In genomic region chr7:521221-522070, GRCh38 we compare ENCODE assay signal across 8 cellular contexts. TPM values are rescaled to one million over a fixed set of nuclear protein-coding genes. Genes with fewer than 3 reads are reported as not detected.
DNase-seq lines count a peak whose midpoint lies in the region; ATAC-seq and TF ChIP-seq lines count a peak whose summit lies in the region.

No MANE protein-coding gene starts in this region.

- H3K27me3 Mint-ChIP-seq in neural crest cell (ENCODE audit: low read depth) = peaks cover 74% of the 10 kb centered on the region

- H3K27me3 ChIP-seq in esophagus muscularis mucosa = peaks cover 0 to 25% (median 0%) of the 10 kb centered on the region in 4 donors

- TF ChIP-seq EP300 in esophagus muscularis mucosa (IDR thresholded peaks at IDR 0.05) = no peak

- intact Hi-C loops in esophagus muscularis mucosa (cut with DNase I) = no loop called here

- no peak overlapping the region for H3K27ac Mint-ChIP-seq in neural crest cell (ENCODE audit: unreplicated experiment)

- peak overlapping the region; percentile 17 to 91 (median 51) for H3K27ac ChIP-seq in esophagus muscularis mucosa (replicated peaks in 1 of 4)

- no peak for ATAC-seq in HG03439 (IDR thresholded peaks at IDR 0.05; ENCODE audit: unreplicated experiment)

- no peak for TF ChIP-seq CTCF in esophagus muscularis mucosa (IDR thresholded peaks at IDR 0.05)
- TF ChIP-seq CTCF in neural crest cell (conservative IDR thresholded peaks at IDR 0.05) = no peak

- peaks cover 9% of the 10 kb centered on the region for H3K4me1 Mint-ChIP-seq in neural crest cell

- DNase-seq in NOMO-1 treated with DMSO at 0.1 percent for 48 hours (lab: John Stamatoyannopoulos, UW; ENCODE audit: unreplicated experiment) (peak; percentile 32), NOMO-1 treated with dmso at 0.1 percent for 144 hours (lab: John Stamatoyannopoulos, UW; ENCODE audit: unreplicated experiment) (no peak), RPMI8226 (peak; percentile 92), esophagus muscularis mucosa (ENCODE audit: extremely low spot score) (no peak), neural crest cell (ENCODE audit: low read depth, low spot score) (peak; percentile 38), midbrain (lab: John Stamatoyannopoulos, UW) (no peak), NCI-H2081 treated with DMSO at 0.1 percent for 48 hours (lab: John Stamatoyannopoulos, UW) (no peak)

- 16% methylated on average over 28 of the region's 72 CpGs for WGBS in esophagus muscularis mucosa

- H3K36me3 Mint-ChIP-seq in neural crest cell (ENCODE audit: low read depth) = no peaks in the 10 kb centered on the region

- peak overlapping the region; percentile 53 to 67 (median 56) for H3K4me3 ChIP-seq in esophagus muscularis mucosa

- TF ChIP-seq POLR2A in esophagus muscularis mucosa (IDR thresholded peaks at IDR 0.05; ENCODE audit: low read depth) = no peak

- H3K4me1 ChIP-seq in esophagus muscularis mucosa = peaks cover 29 to 60% (median 41%) of the 10 kb centered on the region in 4 donors

- H3K9me3 ChIP-seq in esophagus muscularis mucosa = no peaks in the 10 kb centered on the region

- peak overlapping the region; percentile 56 for H3K4me3 Mint-ChIP-seq in neural crest cell

- H3K36me3 ChIP-seq in esophagus muscularis mucosa = no peaks in the 10 kb centered on the region

- H3K9me3 Mint-ChIP-seq in neural crest cell = no peaks in the 10 kb centered on the region

RNA-seq across cellular contexts. Expression of gene PDGFA, which starts 1.8 kb away (rescaled TPM):
- total RNA-seq in esophagus muscularis mucosa = 100 to 1,000 TPM in 2 of 4 donors, 10 to 100 TPM in 2; 88.0 to 184 (median 119) TPM
- total RNA-seq in neural crest cell = 0.82 and 1.0 TPM in 2 replicates

Comparison
In these comparisons a context has a peak if more than half of its experiments do, and no peak if none do; other contexts are left out.
1. DNase-seq: peak in NOMO-1 treated with DMSO at 0.1 percent for 48 hours (single experiment), RPMI8226 (single experiment) and neural crest cell (single experiment); none in NOMO-1 treated with dmso at 0.1 percent for 144 hours (single experiment), esophagus muscularis mucosa (single experiment), midbrain (single experiment) and NCI-H2081 treated with DMSO at 0.1 percent for 48 hours (single experiment).
2. RNA of gene PDGFA, which starts 1.8 kb away (total RNA-seq): 88.0 to 184 TPM in esophagus muscularis mucosa; 0.82 to 1.0 TPM in neural crest cell; every median in the first group is over 10 times any median in the second.